Comparison of ENCODE assay signal across 3 cellular contexts in genomic region chr12:31406345-31406744, GRCh38.
TF ChIP-seq lines count a peak whose summit lies in the region.

No MANE protein-coding gene starts in this region.

TF ChIP-seq in SK-N-SH treated with all-trans-retinoic acid at 6 μM for 48 hours, 23 proteins besides CTCF, POLR2A, EP300 and RAD21:
- TF ChIP-seq, protein P1, sequence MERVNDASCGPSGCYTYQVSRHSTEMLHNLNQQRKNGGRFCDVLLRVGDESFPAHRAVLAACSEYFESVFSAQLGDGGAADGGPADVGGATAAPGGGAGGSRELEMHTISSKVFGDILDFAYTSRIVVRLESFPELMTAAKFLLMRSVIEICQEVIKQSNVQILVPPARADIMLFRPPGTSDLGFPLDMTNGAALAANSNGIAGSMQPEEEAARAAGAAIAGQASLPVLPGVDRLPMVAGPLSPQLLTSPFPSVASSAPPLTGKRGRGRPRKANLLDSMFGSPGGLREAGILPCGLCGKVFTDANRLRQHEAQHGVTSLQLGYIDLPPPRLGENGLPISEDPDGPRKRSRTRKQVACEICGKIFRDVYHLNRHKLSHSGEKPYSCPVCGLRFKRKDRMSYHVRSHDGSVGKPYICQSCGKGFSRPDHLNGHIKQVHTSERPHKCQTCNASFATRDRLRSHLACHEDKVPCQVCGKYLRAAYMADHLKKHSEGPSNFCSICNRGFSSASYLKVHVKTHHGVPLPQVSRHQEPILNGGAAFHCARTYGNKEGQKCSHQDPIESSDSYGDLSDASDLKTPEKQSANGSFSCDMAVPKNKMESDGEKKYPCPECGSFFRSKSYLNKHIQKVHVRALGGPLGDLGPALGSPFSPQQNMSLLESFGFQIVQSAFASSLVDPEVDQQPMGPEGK (CRISPR knock-in tag; IDR thresholded peaks at IDR 0.05; ENCODE audit: borderline replicate concordance) = no peak
- 0 out of 2 replicates have a peak, but pooled peaks have one; percentile 9 for TF ChIP-seq ISL1 (CRISPR knock-in tag; IDR thresholded peaks at IDR 0.05)

TF ChIP-seq in SK-N-SH, 30 proteins besides CTCF, POLR2A, EP300 and RAD21:
- TF ChIP-seq PBX3 (IDR thresholded peaks at IDR 0.05) = no peak
- no peak for TF ChIP-seq MEF2A (IDR thresholded peaks at IDR 0.05; ENCODE audit: borderline replicate concordance, low read depth)
- no peak for TF ChIP-seq POLR2AphosphoS5 (IDR thresholded peaks at IDR 0.05; ENCODE audit: low read depth, low read length)
- no peak for TF ChIP-seq CHD2 (IDR thresholded peaks at IDR 0.05; ENCODE audit: low read length, partially characterized antibody)
- TF ChIP-seq NFIC (IDR thresholded peaks at IDR 0.05; ENCODE audit: borderline replicate concordance) = no peak
- no peak for TF ChIP-seq FOXM1 (IDR thresholded peaks at IDR 0.05; ENCODE audit: low read depth)
- no peak for TF ChIP-seq TEAD4 (IDR thresholded peaks at IDR 0.05; ENCODE audit: borderline replicate concordance, insufficient read depth)
- TF ChIP-seq GABPA (IDR thresholded peaks at IDR 0.05; ENCODE audit: low read depth) = no peak
- no peak for TF ChIP-seq RFX5 (IDR thresholded peaks at IDR 0.05; ENCODE audit: low read length)
- no peak for TF ChIP-seq YY1 (IDR thresholded peaks at IDR 0.05; ENCODE audit: low read depth)
- TF ChIP-seq MAX (IDR thresholded peaks at IDR 0.05; ENCODE audit: low read depth) = no peak
- no peak for TF ChIP-seq ELF1 (IDR thresholded peaks at IDR 0.05)
TF ChIP-seq in SK-N-SH: peak in this region for 0.

TF ChIP-seq in IMR-90, 13 proteins besides CTCF, POLR2A, EP300 and RAD21:
- TF ChIP-seq BHLHE40 (IDR thresholded peaks at IDR 0.05; ENCODE audit: low read depth, low read length) (no peak), CHD1 (IDR thresholded peaks at IDR 0.05; ENCODE audit: low read depth, low read length) (no peak), FOS (IDR thresholded peaks at IDR 0.05; ENCODE audit: low read depth, low read length) (no peak), RFX5 (IDR thresholded peaks at IDR 0.05; ENCODE audit: low read depth, low read length) (no peak), NFE2L2 (IDR thresholded peaks at IDR 0.05; ENCODE audit: low read depth, low read length) (no peak), MXI1 (IDR thresholded peaks at IDR 0.05; ENCODE audit: borderline replicate concordance, low read depth, low read length) (no peak), SMC3 (IDR thresholded peaks at IDR 0.05; ENCODE audit: low read depth, low read length) (no peak), CEBPB (IDR thresholded peaks at IDR 0.05; ENCODE audit: low read depth, low read length) (no peak), MAFK (IDR thresholded peaks at IDR 0.05; ENCODE audit: low read depth, low read length) (no peak), RCOR1 (IDR thresholded peaks at IDR 0.05; ENCODE audit: insufficient replicate concordance, low read length) (no peak), MAZ (IDR thresholded peaks at IDR 0.05; ENCODE audit: borderline replicate concordance, low read depth, low read length) (no peak)
- TF ChIP-seq, protein P2, sequence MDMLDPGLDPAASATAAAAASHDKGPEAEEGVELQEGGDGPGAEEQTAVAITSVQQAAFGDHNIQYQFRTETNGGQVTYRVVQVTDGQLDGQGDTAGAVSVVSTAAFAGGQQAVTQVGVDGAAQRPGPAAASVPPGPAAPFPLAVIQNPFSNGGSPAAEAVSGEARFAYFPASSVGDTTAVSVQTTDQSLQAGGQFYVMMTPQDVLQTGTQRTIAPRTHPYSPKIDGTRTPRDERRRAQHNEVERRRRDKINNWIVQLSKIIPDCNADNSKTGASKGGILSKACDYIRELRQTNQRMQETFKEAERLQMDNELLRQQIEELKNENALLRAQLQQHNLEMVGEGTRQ (IDR thresholded peaks at IDR 0.05; ENCODE audit: low read depth, low read length) = no peak
- TF ChIP-seq, protein P3, sequence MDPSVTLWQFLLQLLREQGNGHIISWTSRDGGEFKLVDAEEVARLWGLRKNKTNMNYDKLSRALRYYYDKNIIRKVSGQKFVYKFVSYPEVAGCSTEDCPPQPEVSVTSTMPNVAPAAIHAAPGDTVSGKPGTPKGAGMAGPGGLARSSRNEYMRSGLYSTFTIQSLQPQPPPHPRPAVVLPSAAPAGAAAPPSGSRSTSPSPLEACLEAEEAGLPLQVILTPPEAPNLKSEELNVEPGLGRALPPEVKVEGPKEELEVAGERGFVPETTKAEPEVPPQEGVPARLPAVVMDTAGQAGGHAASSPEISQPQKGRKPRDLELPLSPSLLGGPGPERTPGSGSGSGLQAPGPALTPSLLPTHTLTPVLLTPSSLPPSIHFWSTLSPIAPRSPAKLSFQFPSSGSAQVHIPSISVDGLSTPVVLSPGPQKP (IDR thresholded peaks at IDR 0.05; ENCODE audit: borderline replicate concordance, low read depth, low read length) = no peak
